ENCODE assay signal across 14 cellular contexts in genomic region chr2:197219636-197220035, GRCh38.
"Had no signal": no experiment of that assay in that cellular context is flagged by ENCODE, and none has a peak within 500 bp of the region (broad histone marks: within the 10 kb centered on the region; RNA-seq: fewer than 3 reads in every experiment).

No MANE protein-coding gene starts in this region.

- H3K4me3 ChIP-seq: adrenal gland, right atrium auricular region, tibial nerve, vagina had no signal

- H3K4me3 Mint-ChIP-seq: activated T-cell treated with anti-CD3 and anti-CD28 coated beads, Interleukin-2, amount 50 U/mL, for 4 hours had no signal

- H3K27me3 ChIP-seq: adrenal gland, right atrium auricular region, tibial nerve, vagina had no signal

- DNase-seq: activated CD4-positive, alpha-beta T cell treated with anti-CD3 and anti-CD28 coated beads, Interleukin-2, amount 50 U/mL, for 4 hours; activated gamma-delta T cell; activated T-cell treated with anti-CD3 and anti-CD28 coated beads, Interleukin-2, amount 50 U/mL, for 4 hours; adrenal gland; central memory CD4-positive, alpha-beta T cell; cortex of kidney; effector CD8-positive, alpha-beta T cell; hippocampal formation; midbrain; posterior cingulate gyrus; small intestine had no signal

- H3K36me3 ChIP-seq: adrenal gland, right atrium auricular region, tibial nerve, vagina had no signal

- ATAC-seq: activated T-cell treated with anti-CD3 and anti-CD28 coated beads, Interleukin-2, amount 50 U/mL, for 4 hours had no signal

- H3K27ac ChIP-seq: adrenal gland, right atrium auricular region, tibial nerve, vagina had no signal

- H3K9me3 ChIP-seq: adrenal gland, right atrium auricular region, tibial nerve, vagina had no signal

- H3K9me3 Mint-ChIP-seq: activated T-cell treated with anti-CD3 and anti-CD28 coated beads, Interleukin-2, amount 50 U/mL, for 4 hours had no signal
